In the genomic region with DNA sequence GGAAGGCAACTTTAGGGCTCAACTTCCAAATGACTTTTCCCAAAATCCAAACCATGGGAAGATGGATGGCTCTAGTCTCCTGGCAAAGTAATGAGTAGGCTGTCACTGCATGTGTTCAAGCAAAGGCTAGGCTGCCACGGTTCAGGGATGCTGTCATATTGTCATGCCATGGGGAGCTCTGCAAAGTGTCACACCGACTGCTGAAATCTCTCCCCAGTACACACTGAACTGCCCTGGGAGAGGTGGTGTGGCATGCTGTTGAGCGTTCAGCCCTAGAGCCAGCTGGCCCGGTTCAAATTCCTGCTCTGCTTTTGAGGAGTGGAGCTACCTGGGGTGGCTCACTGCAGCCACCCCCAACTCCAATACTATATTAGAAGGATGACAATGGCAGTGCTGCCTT, we compare ENCODE assay signal across 7 cellular contexts.
"Had no signal": no experiment of that assay in that cellular context is flagged by ENCODE, and none has a peak within 500 bp of the region (broad histone marks: within the 10 kb centered on the region; RNA-seq: fewer than 3 reads in every experiment).

No MANE protein-coding gene starts in this region.

- DNase-seq: IMR-90, KBM-7 had no signal

- ATAC-seq: HepG2, K562 had no signal

- H3K4me3 ChIP-seq: K562 had no signal

- H3K9me3 Mint-ChIP-seq: IgD-negative memory B cell had no signal

- H3K27ac ChIP-seq: HL-60 had no signal

- H3K4me3 Mint-ChIP-seq: IgD-negative memory B cell had no signal

- H3K36me3 Mint-ChIP-seq: IgD-negative memory B cell had no signal

- FAIRE-seq: HepG2, HTR-8/SVneo, K562 had no signal

- H3K4me1 Mint-ChIP-seq: IgD-negative memory B cell had no signal
